1 cellular context compared by ENCODE assay signal in the genomic region with DNA sequence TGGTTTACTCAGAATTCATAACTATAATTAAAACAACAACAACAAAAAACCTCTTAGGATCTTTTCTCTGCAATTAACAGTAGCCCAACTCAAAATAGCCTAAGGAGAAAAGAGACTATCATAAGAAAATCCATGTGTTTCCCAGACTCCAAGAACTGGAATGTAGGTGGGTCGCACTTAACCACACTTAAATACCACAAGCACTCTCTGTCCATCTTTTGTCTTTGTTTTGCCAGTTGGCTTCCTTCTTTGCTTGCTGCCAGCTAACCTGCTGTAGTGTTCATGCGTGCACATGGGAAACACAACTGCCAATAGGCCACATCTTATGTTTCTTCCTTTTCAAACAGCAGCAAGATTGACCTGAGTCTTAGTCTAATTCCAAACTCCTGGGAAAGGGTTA.
TF ChIP-seq lines count a peak whose summit lies in the region.

No MANE protein-coding gene starts in this region.

TF ChIP-seq in IMR-90, 13 proteins besides CTCF, POLR2A, EP300 and RAD21:
- no peak for TF ChIP-seq MAFK (IDR thresholded peaks at IDR 0.05; ENCODE audit: low read depth, low read length)
- TF ChIP-seq, protein P1, sequence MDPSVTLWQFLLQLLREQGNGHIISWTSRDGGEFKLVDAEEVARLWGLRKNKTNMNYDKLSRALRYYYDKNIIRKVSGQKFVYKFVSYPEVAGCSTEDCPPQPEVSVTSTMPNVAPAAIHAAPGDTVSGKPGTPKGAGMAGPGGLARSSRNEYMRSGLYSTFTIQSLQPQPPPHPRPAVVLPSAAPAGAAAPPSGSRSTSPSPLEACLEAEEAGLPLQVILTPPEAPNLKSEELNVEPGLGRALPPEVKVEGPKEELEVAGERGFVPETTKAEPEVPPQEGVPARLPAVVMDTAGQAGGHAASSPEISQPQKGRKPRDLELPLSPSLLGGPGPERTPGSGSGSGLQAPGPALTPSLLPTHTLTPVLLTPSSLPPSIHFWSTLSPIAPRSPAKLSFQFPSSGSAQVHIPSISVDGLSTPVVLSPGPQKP (IDR thresholded peaks at IDR 0.05; ENCODE audit: borderline replicate concordance, low read depth, low read length) = no peak
